ENCODE assay signal across 25 cellular contexts in the genomic region with DNA sequence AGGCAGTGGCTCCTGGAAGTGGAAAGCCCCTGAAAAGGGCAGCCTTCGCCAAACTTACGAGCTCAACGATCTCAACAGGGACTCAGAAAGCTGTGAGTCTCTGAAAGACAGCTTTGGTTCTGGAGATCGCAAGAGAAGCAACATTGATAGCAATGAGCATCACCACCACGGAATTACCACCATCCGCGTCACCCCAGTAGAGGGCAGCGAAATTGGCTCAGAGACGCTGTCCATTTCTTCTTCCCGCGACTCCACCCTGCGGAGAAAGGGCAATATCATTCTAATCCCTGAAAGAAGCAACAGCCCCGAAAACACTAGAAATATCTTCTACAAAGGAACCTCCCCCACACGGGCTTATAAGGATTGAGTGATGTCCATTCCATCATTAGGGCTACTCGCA. TPM values are rescaled to one million over a fixed set of nuclear protein-coding genes. Genes with fewer than 3 reads are reported as not detected.
"Had no signal": no experiment of that assay in that cellular context is flagged by ENCODE, and none has a peak within 500 bp of the region (broad histone marks: within the 10 kb centered on the region; RNA-seq: fewer than 3 reads in every experiment).

No MANE protein-coding gene starts in this region.

- H3K4me1 Mint-ChIP-seq: activated B cell treated with CpG ODN at 0.5 μM for 24 hours; activated CD4-positive, alpha-beta T cell treated with anti-CD3 and anti-CD28 coated beads, Interleukin-2, amount 10 ng/mL, durations not matched to agents 24 days and 14 days had no signal

- H3K4me3 Mint-ChIP-seq: activated B cell treated with CpG ODN at 0.5 μM for 24 hours; activated CD4-positive, alpha-beta T cell treated with anti-CD3 and anti-CD28 coated beads, Interleukin-2, amount 10 ng/mL, durations not matched to agents 24 days and 14 days; activated naive CD4-positive, alpha-beta T cell treated with anti-CD3 and anti-CD28 coated beads for 36 hours; activated naive CD8-positive, alpha-beta T cell; activated T-cell treated with anti-CD3 and anti-CD28 coated beads, Interleukin-2, amount 50 U/mL, for 4 hours; T-helper 1 cell treated with Interleukin-12 subunit alpha and Interleukin-12 subunit beta and Interleukin-4 antibody, amounts not matched to agents 30 μg/mL and 1 μg/mL, for 36 hours had no signal

- H3K27ac ChIP-seq: brain microvascular endothelial cell, cardiac muscle cell, Peyer's patch, SJSA1 had no signal

- H3K27ac Mint-ChIP-seq: activated B cell treated with CpG ODN at 0.5 μM for 24 hours; activated CD4-positive, alpha-beta T cell treated with anti-CD3 and anti-CD28 coated beads, Interleukin-2, amount 10 ng/mL, durations not matched to agents 24 days and 14 days; activated naive CD4-positive, alpha-beta T cell treated with anti-CD3 and anti-CD28 coated beads for 36 hours; activated naive CD8-positive, alpha-beta T cell; T-helper 1 cell treated with Interleukin-12 subunit alpha and Interleukin-12 subunit beta and Interleukin-4 antibody, amounts not matched to agents 30 μg/mL and 1 μg/mL, for 36 hours had no signal

- H3K36me3 Mint-ChIP-seq: activated naive CD8-positive, alpha-beta T cell had no signal

- H3K4me1 ChIP-seq: Peyer's patch, SJSA1 had no signal

- H3K9me3 ChIP-seq: Peyer's patch, SJSA1 had no signal

- ATAC-seq: activated T-cell treated with anti-CD3 and anti-CD28 coated beads, Interleukin-2, amount 50 U/mL, for 4 hours had no signal

- DNase-seq: activated B cell treated with CpG ODN at 0.5 μM for 24 hours; activated CD4-positive, alpha-beta T cell treated with anti-CD3 and anti-CD28 coated beads for 1 hour; activated CD4-positive, alpha-beta T cell treated with anti-CD3 and anti-CD28 coated beads, Interleukin-2, amount 10 ng/mL, durations not matched to agents 24 days and 14 days; activated CD4-positive, alpha-beta T cell treated with anti-CD3 and anti-CD28 coated beads, Interleukin-2, amount 50 U/mL, for 48 hours; activated CD8-positive, alpha-beta memory T cell treated with anti-CD3 and anti-CD28 coated beads for 24 hours; activated effector memory CD4-positive, alpha-beta T cell treated with anti-CD3 and anti-CD28 coated beads, Interleukin-2, amount 50 U/mL, for 16 hours; activated naive CD4-positive, alpha-beta T cell treated with anti-CD3 and anti-CD28 coated beads for 36 hours; activated T-cell treated with anti-CD3 and anti-CD28 coated beads, Interleukin-2, amount 50 U/mL, for 4 hours; brain microvascular endothelial cell; MV-4-11; NCI-H1092 treated with DMSO at 0.1 percent for 48 hours; NCI-H1436; NCI-H1694 treated with DMSO at 0.1 percent for 48 hours; NCI-H2029 treated with DMSO at 0.1 percent for 48 hours; NCI-H345; NCI-H510A treated with DMSO at 0.1 percent for 48 hours; NCI-H69; Peyer's patch; SHP77 had no signal

- H3K27me3 Mint-ChIP-seq: activated B cell treated with CpG ODN at 0.5 μM for 24 hours; activated CD4-positive, alpha-beta T cell treated with anti-CD3 and anti-CD28 coated beads, Interleukin-2, amount 10 ng/mL, durations not matched to agents 24 days and 14 days had no signal

- H3K36me3 ChIP-seq: brain microvascular endothelial cell, cardiac muscle cell, Peyer's patch, SJSA1 had no signal

- H3K9me3 Mint-ChIP-seq: activated CD4-positive, alpha-beta T cell treated with anti-CD3 and anti-CD28 coated beads, Interleukin-2, amount 10 ng/mL, durations not matched to agents 24 days and 14 days; T-helper 1 cell treated with Interleukin-12 subunit alpha and Interleukin-12 subunit beta and Interleukin-4 antibody, amounts not matched to agents 30 μg/mL and 1 μg/mL, for 36 hours had no signal

- H3K4me3 ChIP-seq: cardiac muscle cell, Peyer's patch, SJSA1 had no signal

- H3K27me3 ChIP-seq: brain microvascular endothelial cell, cardiac muscle cell, Peyer's patch, SJSA1 had no signal

- FAIRE-seq: colon had no signal

RNA-seq across cellular contexts. Expression of gene PLPPR4, which starts 42.4 kb away (rescaled TPM):
- total RNA-seq: activated B cell treated with CpG ODN at 0.5 μM for 24 hours; activated CD4-positive, alpha-beta T cell treated with anti-CD3 and anti-CD28 coated beads, Interleukin-2, amount 10 ng/mL, durations not matched to agents 24 days and 14 days; activated naive CD4-positive, alpha-beta T cell treated with anti-CD3 and anti-CD28 coated beads for 36 hours; activated T-cell treated with anti-CD3 and anti-CD28 coated beads, Interleukin-2, amount 50 U/mL, for 4 hours; MCF 10A; Peyer's patch had no signal
